ENCODE assay signal across 8 cellular contexts in the genomic region with DNA sequence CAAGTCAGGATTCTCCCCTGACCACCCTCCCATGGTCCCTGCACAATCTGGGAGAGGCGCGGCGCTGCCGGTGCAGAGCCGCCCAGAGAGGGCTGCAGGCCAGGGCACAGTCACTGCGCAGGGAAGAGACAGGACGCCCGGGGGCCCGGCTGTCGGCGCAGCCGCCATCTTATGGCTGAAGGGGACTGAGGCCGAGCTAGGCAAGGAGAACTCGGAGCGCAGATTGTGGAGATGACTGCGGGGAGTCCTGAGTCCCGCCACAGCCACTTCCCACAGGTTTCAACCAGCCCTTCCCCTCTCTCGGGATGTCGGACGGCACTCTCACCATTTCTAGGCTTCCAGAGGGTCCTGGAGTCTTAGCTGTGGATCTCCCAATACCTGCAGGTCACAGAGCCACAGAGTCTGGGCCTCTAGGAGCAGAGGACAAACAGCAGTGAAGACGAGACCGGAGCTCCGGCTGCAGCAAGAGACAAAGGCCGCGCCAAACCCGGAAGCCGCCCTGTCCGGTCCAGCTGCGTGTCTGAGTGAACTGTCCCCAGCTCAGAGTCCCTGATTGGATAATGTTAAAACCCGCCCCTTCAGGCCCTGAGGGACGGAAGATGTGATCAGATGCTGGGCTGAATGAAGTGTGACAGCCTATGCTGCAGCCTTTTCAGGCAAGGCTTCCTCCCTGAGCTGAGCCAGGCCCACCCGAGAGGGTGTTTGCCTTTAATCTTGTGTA. TPM values are rescaled to one million over a fixed set of nuclear protein-coding genes. Genes with fewer than 3 reads are reported as not detected.
DNase-seq lines count a peak whose midpoint lies in the region; ATAC-seq and TF ChIP-seq lines count a peak whose summit lies in the region.

A gene (minus strand): TSS at position 526 of the 721 bp plus-strand sequence. CDS start 198 bp downstream, at position 328.

- peak within 1 kb of the TSS; percentile 89 for H3K4me2 ChIP-seq in OCI-LY7 (ENCODE audit: low read length)

- ATAC-seq in GM21423 (IDR thresholded peaks at IDR 0.05; ENCODE audit: unreplicated experiment) (peak; percentile 100), mucosa of descending colon (peak; percentile 100)

- peaks cover 27% of the 10 kb centered on the region for H3K9me3 ChIP-seq in HUES6 (ENCODE audit: control insufficient read depth, insufficient read depth, low read depth, low read length)
- peaks cover 26% of the 10 kb centered on the region for H3K9me3 ChIP-seq in OCI-LY7 (ENCODE audit: low read length)
- peaks cover 2% of the 10 kb centered on the region for H3K9me3 ChIP-seq in mucosa of descending colon

- peaks cover 43% of the 10 kb centered on the region for H3K79me2 ChIP-seq in OCI-LY7 (ENCODE audit: insufficient read depth, low read depth, low read length)

- H2AFZ ChIP-seq in OCI-LY7 (ENCODE audit: low read length): peak within 1 kb of the TSS; percentile 93

- H3K36me3 ChIP-seq in HUES6 (ENCODE audit: control insufficient read depth, insufficient read depth, low read length) (peaks cover 19% of the 10 kb centered on the region), OCI-LY7 (ENCODE audit: insufficient read depth, low read length) (peaks cover 31% of the 10 kb centered on the region), mucosa of descending colon (ENCODE audit: low read depth) (no peaks in the 10 kb centered on the region)

- BruUV-seq in OCI-LY7 (replicated peaks; lab: Mats Ljungman, UMichigan): no TSS peak

- TF ChIP-seq CTCF in OCI-LY7 (conservative IDR thresholded peaks at IDR 0.05; ENCODE audit: low read length): no peak
- TF ChIP-seq CTCF in epithelial cell of esophagus (IDR thresholded peaks at IDR 0.05; ENCODE audit: insufficient read depth, low read depth, low read length, missing control alignments): no peak
- no peak for TF ChIP-seq CTCF in mucosa of descending colon (IDR thresholded peaks at IDR 0.05)

- H4K20me1 ChIP-seq in OCI-LY7 (ENCODE audit: insufficient read depth, low read length): no peaks in the 10 kb centered on the region

- intact Hi-C loops in OCI-LY7 (cut with micrococcal nuclease; ENCODE audit: unreplicated experiment): loop anchor here (2.0 to 10.0 kb wide), 3 partner anchors 30 to 554 kb away; a partner anchor contains a TSS
- intact Hi-C loops in mucosa of descending colon (cut with DNase I, micrococcal nuclease): no loop called here

- H3K4me1 ChIP-seq in HUES6 (ENCODE audit: control insufficient read depth, insufficient read depth, low read length) (no peaks in the 10 kb centered on the region), OCI-LY7 (ENCODE audit: insufficient read depth, low read length, poor library complexity, severe bottlenecking) (peaks cover 8% of the 10 kb centered on the region), mucosa of descending colon (ENCODE audit: low read depth) (peaks cover 10% of the 10 kb centered on the region)

- H3K27ac ChIP-seq in HUES6 (ENCODE audit: low read depth, low read length): peak within 1 kb of the TSS; percentile 86
- H3K27ac ChIP-seq in OCI-LY7 (ENCODE audit: low read depth, low read length, poor library complexity, severe bottlenecking): peak within 1 kb of the TSS; percentile 78

- H3K9me2 ChIP-seq in OCI-LY7 (ENCODE audit: insufficient read depth, low read length): no peaks in the 10 kb centered on the region

- CTCF ChIA-PET in OCI-LY7 (lab: Charles Lee; ENCODE audit: unreplicated experiment): no interaction called here

- H3K9ac ChIP-seq in HUES6 (ENCODE audit: low read length): peak within 1 kb of the TSS; percentile 98

- H3K27me3 ChIP-seq in HUES6 (ENCODE audit: control insufficient read depth, insufficient read depth, low read length): no peaks in the 10 kb centered on the region

- DNase-seq in Caki2 (ENCODE audit: low read depth): peak; percentile 89
- DNase-seq in OCI-LY7 (ENCODE audit: low spot score): peak; percentile 95
- DNase-seq in activated T-cell treated with anti-CD3 and anti-CD28 coated beads for 1 hour (ENCODE audit: low read depth): peak; percentile 62
- peak; percentile 90 for DNase-seq in epithelial cell of esophagus (ENCODE audit: low read depth)
- DNase-seq in mucosa of descending colon: peak; percentile 90 to 91 (median 91)
- DNase-seq in stimulated activated CD8-positive, alpha-beta memory T cell treated with anti-CD3 and anti-CD28 coated beads, Interleukin-4, amount 100 ng/mL, for 24 hours (ENCODE audit: low read depth): peak; percentile 60

- POLR2A ChIA-PET in OCI-LY7 (lab: Charles Lee): interaction anchor here (0.6 to 3.0 kb wide), 15 partner anchors 10 to 1090 kb away, joined by 3 to 14 read pairs (median 4); a partner anchor contains a TSS

- in situ Hi-C loops in Caki2 (cut with HindIII; ENCODE audit: low pct_unique_long_range_greater_than_20kb, low sequenced_read_pairs): no loop called here

- H3K4me3 ChIP-seq in HUES6 (ENCODE audit: low read depth, low read length): peak within 1 kb of the TSS; percentile 93
- H3K4me3 ChIP-seq in OCI-LY7 (ENCODE audit: low read depth, low read length, poor library complexity, severe bottlenecking): peak within 1 kb of the TSS; percentile 94
- peak within 1 kb of the TSS; percentile 98 for H3K4me3 ChIP-seq in epithelial cell of esophagus (ENCODE audit: low read length)
- peak within 1 kb of the TSS; percentile 68 for H3K4me3 ChIP-seq in mucosa of descending colon

RNA-seq across cellular contexts. Expression of the gene that starts here (rescaled TPM):
- total RNA-seq in Caki2 (2014; rRNA removed; shearing (Covaris generic); ENCODE audit: low replicate concordance): 1.5 and 1.6 TPM in 2 replicates
- 26.5 and 38.2 TPM in 2 replicates for total RNA-seq in OCI-LY7 (2014; rRNA removed; shearing (Covaris generic))
- total RNA-seq in OCI-LY7 (2022) (19.3 and 21.7 TPM in 2 replicates), mucosa of descending colon (10 to 100 TPM in 2 of 3 donors, 1 to 10 TPM in 1; 7.5 to 13.1 (median 12.8) TPM)

Comparison
In these comparisons a context has a peak if more than half of its experiments do, and no peak if none do; other contexts are left out.
1. Peak in every context shown above with its lines: DNase-seq, ATAC-seq, H3K4me3 ChIP-seq and H3K27ac ChIP-seq.